ENCODE assay signal across 1 cellular context in genomic region chr6:13378669-13379590, GRCh38.
TF ChIP-seq lines count a peak whose summit lies in the region.

No MANE protein-coding gene starts in this region.

TF ChIP-seq in H1, 55 proteins besides CTCF, POLR2A, EP300 and RAD21 (continued from another document):
- no peak for TF ChIP-seq TBP (IDR thresholded peaks at IDR 0.05; ENCODE audit: low read depth, low read length)
- no peak for TF ChIP-seq EGR1 (IDR thresholded peaks at IDR 0.05; ENCODE audit: borderline replicate concordance, low read depth, low read length)
- TF ChIP-seq RXRA (IDR thresholded peaks at IDR 0.05; ENCODE audit: insufficient read depth, low read depth, low read length) = no peak
- no peak for TF ChIP-seq BCL11A (IDR thresholded peaks at IDR 0.05; ENCODE audit: low read depth in 2 of 2, low read length in 2 of 2)
